In genomic region chr1:95049935-95050334, GRCh38 we compare ENCODE assay signal across 20 cellular contexts. TPM values are rescaled to one million over a fixed set of nuclear protein-coding genes. Genes with fewer than 3 reads are reported as not detected.
DNase-seq lines count a peak whose midpoint lies in the region; ATAC-seq and TF ChIP-seq lines count a peak whose summit lies in the region.
"Had no signal": no experiment of that assay in that cellular context is flagged by ENCODE, and none has a peak within 500 bp of the region (broad histone marks: within the 10 kb centered on the region; RNA-seq: fewer than 3 reads in every experiment).

No MANE protein-coding gene starts in this region.

- H3K4me1 ChIP-seq in Karpas-422 (ENCODE audit: low read length) (no peaks in the 10 kb centered on the region), right lobe of liver (peaks cover 0 to 25% (median 10%) of the 10 kb centered on the region in 4 donors)
- H3K4me1 ChIP-seq: SJSA1 had no signal

- H3K4me3 ChIP-seq in Karpas-422 (ENCODE audit: low read length) (no peak overlapping the region), right lobe of liver (peak overlapping the region in 1 of 3 donors; percentile 21)
- H3K4me3 ChIP-seq: MG63, SJSA1 had no signal

- DNase-seq in DMS79 (lab: John Stamatoyannopoulos, UW) (peak; percentile 53), Karpas-422 (peak; percentile 17), NCI-H446 treated with DMSO at 0.1 percent for 48 hours (lab: John Stamatoyannopoulos, UW) (peak; percentile 15), right lobe of liver (peak in 1 of 3 donors; percentile 68)
- DNase-seq: Calu3, KBM-7, MG63, NCI-H1417, NCI-H1694, NCI-H2081 treated with DMSO at 0.1 percent for 48 hours, NCI-H2171, NCI-H345, NCI-H524 treated with DMSO at 0.1 percent for 48 hours, NCI-H774, Right ventricle myocardium superior, RPMI8226 had no signal

- H3K4me2 ChIP-seq in Karpas-422 (ENCODE audit: low read depth, low read length, poor library complexity, severe bottlenecking): no peak overlapping the region

- H3K36me3 ChIP-seq in Karpas-422 (ENCODE audit: insufficient read depth, low read length): no peaks in the 10 kb centered on the region
- H3K36me3 ChIP-seq in right lobe of liver: no peaks in the 10 kb centered on the region
- H3K36me3 ChIP-seq: MG63, SJSA1 had no signal

- H3K9me2 ChIP-seq in Karpas-422 (replicated peaks; ENCODE audit: insufficient read depth, low read length): no peaks in the 10 kb centered on the region

- H3K27me3 ChIP-seq in Karpas-422 (ENCODE audit: low read length) (no peaks in the 10 kb centered on the region), right lobe of liver (no peaks in the 10 kb centered on the region)
- H3K27me3 ChIP-seq: MG63, SJSA1 had no signal

- H3K27ac ChIP-seq in Karpas-422 (ENCODE audit: low read length) (no peak overlapping the region), right lobe of liver (peak overlapping the region; percentile 7 to 78 (median 52))
- H3K27ac ChIP-seq: SJSA1 had no signal

- H3K9ac ChIP-seq in Karpas-422 (ENCODE audit: low read length): no peak overlapping the region

- TF ChIP-seq CTCF in right lobe of liver (IDR thresholded peaks at IDR 0.05): no peak

- H3K9me3 ChIP-seq in Karpas-422 (ENCODE audit: low read length) (no peaks in the 10 kb centered on the region), right lobe of liver (no peaks in the 10 kb centered on the region)
- H3K9me3 ChIP-seq: MG63, SJSA1 had no signal

- no peak overlapping the region for H2AFZ ChIP-seq in Karpas-422 (ENCODE audit: low read length)

- H4K20me1 ChIP-seq in Karpas-422 (ENCODE audit: insufficient read depth, low read depth, low read length): no peaks in the 10 kb centered on the region; the same call in 1 of the 2 replicates

- intact Hi-C loops in right lobe of liver (cut with DNase I): no loop called here

- WGBS in right lobe of liver (ENCODE audit: insufficient coverage, low coverage, low lambda C conversion rate, missing lambda C conversion rate): 2% methylated on average over 5 of the region's 5 CpGs

- ATAC-seq in right lobe of liver (peak; percentile 76 to 91 (median 84)), GM19452 (IDR thresholded peaks at IDR 0.05; ENCODE audit: unreplicated experiment) (no peak), HG02759 (IDR thresholded peaks at IDR 0.05; ENCODE audit: unreplicated experiment) (no peak), HG03432 (IDR thresholded peaks at IDR 0.05; ENCODE audit: unreplicated experiment) (no peak)

- H3K79me2 ChIP-seq in Karpas-422 (ENCODE audit: low read length): no peaks in the 10 kb centered on the region

- no peak for TF ChIP-seq POLR2A in right lobe of liver (IDR thresholded peaks at IDR 0.05)

RNA-seq across cellular contexts. Expression of gene ALG14, which starts 22.8 kb away (rescaled TPM):
- 2.2 and 5.4 TPM in 2 replicates for total RNA-seq in Karpas-422 (2014; rRNA removed; shearing (Covaris generic); ENCODE audit: low replicate concordance)
- 1 to 10 TPM; 1.5 to 8.3 (median 5.0) TPM for total RNA-seq in right lobe of liver

Comparison
In these comparisons a context has a peak if more than half of its experiments do, and no peak if none do; other contexts are left out.
1. ATAC-seq: peak in right lobe of liver (4 of 4); none in GM19452 (single experiment), HG02759 (single experiment) and HG03432 (single experiment).